In genomic region chr6:116008470-116009229, GRCh38 we compare ENCODE assay signal across 9 cellular contexts. TPM values are rescaled to one million over a fixed set of nuclear protein-coding genes. Genes with fewer than 3 reads are reported as not detected.
DNase-seq lines count a peak whose midpoint lies in the region; ATAC-seq and TF ChIP-seq lines count a peak whose summit lies in the region.
"Had no signal": no experiment of that assay in that cellular context is flagged by ENCODE, and none has a peak within 500 bp of the region (broad histone marks: within the 10 kb centered on the region; RNA-seq: fewer than 3 reads in every experiment).

No MANE protein-coding gene starts in this region.

- no peaks in the 10 kb centered on the region for H3K27me3 ChIP-seq in OCI-LY3 (ENCODE audit: low read depth, low read length)
- H3K27me3 ChIP-seq in gastroesophageal sphincter = no peaks in the 10 kb centered on the region
- no peaks in the 10 kb centered on the region for H3K27me3 ChIP-seq in suprapubic skin

- H3K27me3 Mint-ChIP-seq in stimulated activated naive CD8-positive, alpha-beta T cell treated with anti-CD3 and anti-CD28 coated beads, Interleukin-15, amount 100 ng/mL, for 72 hours = peaks cover 29% of the 10 kb centered on the region

- DNase-seq in suprapubic skin (ENCODE audit: low spot score in 2 of 2) = no peak
- DNase-seq in stimulated activated naive CD8-positive, alpha-beta T cell treated with anti-CD3 and anti-CD28 coated beads, Interleukin-15, amount 100 ng/mL, for 72 hours = no peak
- DNase-seq in activated CD8-positive, alpha-beta memory T cell treated with anti-CD3 and anti-CD28 coated beads, Interleukin-2, amount 50 U/mL, for 48 hours = no peak
- no peak for DNase-seq in activated CD4-positive, CD25-positive, alpha-beta regulatory T cell (lab: John Stamatoyannopoulos, UW)
- DNase-seq: naive B cell had no signal

- no peaks in the 10 kb centered on the region for H3K9me3 Mint-ChIP-seq in stimulated activated naive CD8-positive, alpha-beta T cell treated with anti-CD3 and anti-CD28 coated beads, Interleukin-15, amount 100 ng/mL, for 72 hours
- H3K9me3 Mint-ChIP-seq: naive B cell had no signal

- TF ChIP-seq CTCF in OCI-LY3 (IDR thresholded peaks at IDR 0.05; ENCODE audit: low read depth, low read length) (no peak), gastroesophageal sphincter (IDR thresholded peaks at IDR 0.05) (no peak), suprapubic skin (IDR thresholded peaks at IDR 0.05) (no peak)

- H3K27ac Mint-ChIP-seq in stimulated activated naive CD8-positive, alpha-beta T cell treated with anti-CD3 and anti-CD28 coated beads, Interleukin-15, amount 100 ng/mL, for 72 hours = no peak overlapping the region

- H3K36me3 ChIP-seq in OCI-LY3 (replicated peaks; ENCODE audit: low read depth, low read length) (peaks cover 7% of the 10 kb centered on the region), gastroesophageal sphincter (no peaks in the 10 kb centered on the region), suprapubic skin (no peaks in the 10 kb centered on the region)

- no peak overlapping the region for H2AFZ ChIP-seq in OCI-LY3 (ENCODE audit: low read depth, low read length)

- peak overlapping the region; percentile 73 for H3K9ac ChIP-seq in OCI-LY3 (ENCODE audit: low read length)

- TF ChIP-seq POLR2A in gastroesophageal sphincter (IDR thresholded peaks at IDR 0.05) (no peak), suprapubic skin (IDR thresholded peaks at IDR 0.05) (no peak)

- H3K4me1 ChIP-seq in OCI-LY3 (ENCODE audit: low read length) (peaks cover 66% of the 10 kb centered on the region), gastroesophageal sphincter (peaks cover 0 to 18% (median 0%) of the 10 kb centered on the region in 3 donors), suprapubic skin (peaks cover 10% of the 10 kb centered on the region)

- peak overlapping the region; percentile 67 for H3K4me3 ChIP-seq in OCI-LY3 (ENCODE audit: low read length)
- H3K4me3 ChIP-seq in gastroesophageal sphincter = no peak overlapping the region
- no peak overlapping the region for H3K4me3 ChIP-seq in suprapubic skin

- peaks cover 45% of the 10 kb centered on the region for H3K79me2 ChIP-seq in OCI-LY3 (ENCODE audit: low read length)

- H3K9me3 ChIP-seq in OCI-LY3 (ENCODE audit: insufficient read depth, low read length) = no peaks in the 10 kb centered on the region
- H3K9me3 ChIP-seq in gastroesophageal sphincter = no peaks in the 10 kb centered on the region
- H3K9me3 ChIP-seq in suprapubic skin = no peaks in the 10 kb centered on the region

- 19 to 20% methylated on average over 5 to 6 of the region's 6 CpGs for WGBS in gastroesophageal sphincter (ENCODE audit: low coverage in 1 of 2), 2 donors
- WGBS in suprapubic skin = 64% methylated on average over 6 of the region's 6 CpGs

- H3K4me2 ChIP-seq in OCI-LY3 (ENCODE audit: low read length) = peak overlapping the region; percentile 85

- H3K4me1 Mint-ChIP-seq in stimulated activated naive CD8-positive, alpha-beta T cell treated with anti-CD3 and anti-CD28 coated beads, Interleukin-15, amount 100 ng/mL, for 72 hours = peaks cover 13% of the 10 kb centered on the region

- H3K4me3 Mint-ChIP-seq in stimulated activated naive CD8-positive, alpha-beta T cell treated with anti-CD3 and anti-CD28 coated beads, Interleukin-15, amount 100 ng/mL, for 72 hours = no peak overlapping the region
- H3K4me3 Mint-ChIP-seq: naive B cell had no signal

- TF ChIP-seq EP300 in gastroesophageal sphincter (IDR thresholded peaks at IDR 0.05) = no peak
- TF ChIP-seq EP300 in suprapubic skin (IDR thresholded peaks at IDR 0.05) = no peak

- no peaks in the 10 kb centered on the region for H4K20me1 ChIP-seq in OCI-LY3 (ENCODE audit: insufficient read depth, low read length)

- H3K27ac ChIP-seq in OCI-LY3 (ENCODE audit: low read length) = peak overlapping the region; percentile 91
- H3K27ac ChIP-seq in gastroesophageal sphincter = peak overlapping the region in 3 of 4 donors; percentile 7 to 46 (median 34)
- peak overlapping the region; percentile 1 for H3K27ac ChIP-seq in suprapubic skin

- ATAC-seq in GM18861 (IDR thresholded peaks at IDR 0.05; ENCODE audit: unreplicated experiment) = peak; percentile 45
- ATAC-seq in HG02840 (IDR thresholded peaks at IDR 0.05; ENCODE audit: low FRiP score, unreplicated experiment) = peak; percentile 58
- ATAC-seq in gastroesophageal sphincter = peak; percentile 60
- ATAC-seq in stimulated activated naive CD8-positive, alpha-beta T cell treated with anti-CD3 and anti-CD28 coated beads, Interleukin-15, amount 100 ng/mL, for 72 hours = no peak

RNA-seq across cellular contexts. Expression of gene FRK, which starts 52.0 kb away (rescaled TPM):
- 1 to 10 TPM in 3 of 4 donors, under 1 TPM in 1; 0.42 to 1.9 (median 1.3) TPM for total RNA-seq in gastroesophageal sphincter
- 1 to 10 TPM; 1.6 to 3.6 (median 3.0) TPM for total RNA-seq in suprapubic skin

Comparison
In these comparisons a context has a peak if more than half of its experiments do, and no peak if none do; other contexts are left out.
1. H3K27ac ChIP-seq: peak in every context shown above with its lines; median percentile 91 in OCI-LY3; 34 in gastroesophageal sphincter; 1 in suprapubic skin.